1 cellular context compared by ENCODE assay signal in genomic region chr7:44772867-44773266, GRCh38.
TF ChIP-seq lines count a peak whose summit lies in the region.

No MANE protein-coding gene starts in this region.

TF ChIP-seq in WTC11, 78 proteins besides CTCF, POLR2A, EP300 and RAD21:
- TF ChIP-seq, protein P1, sequence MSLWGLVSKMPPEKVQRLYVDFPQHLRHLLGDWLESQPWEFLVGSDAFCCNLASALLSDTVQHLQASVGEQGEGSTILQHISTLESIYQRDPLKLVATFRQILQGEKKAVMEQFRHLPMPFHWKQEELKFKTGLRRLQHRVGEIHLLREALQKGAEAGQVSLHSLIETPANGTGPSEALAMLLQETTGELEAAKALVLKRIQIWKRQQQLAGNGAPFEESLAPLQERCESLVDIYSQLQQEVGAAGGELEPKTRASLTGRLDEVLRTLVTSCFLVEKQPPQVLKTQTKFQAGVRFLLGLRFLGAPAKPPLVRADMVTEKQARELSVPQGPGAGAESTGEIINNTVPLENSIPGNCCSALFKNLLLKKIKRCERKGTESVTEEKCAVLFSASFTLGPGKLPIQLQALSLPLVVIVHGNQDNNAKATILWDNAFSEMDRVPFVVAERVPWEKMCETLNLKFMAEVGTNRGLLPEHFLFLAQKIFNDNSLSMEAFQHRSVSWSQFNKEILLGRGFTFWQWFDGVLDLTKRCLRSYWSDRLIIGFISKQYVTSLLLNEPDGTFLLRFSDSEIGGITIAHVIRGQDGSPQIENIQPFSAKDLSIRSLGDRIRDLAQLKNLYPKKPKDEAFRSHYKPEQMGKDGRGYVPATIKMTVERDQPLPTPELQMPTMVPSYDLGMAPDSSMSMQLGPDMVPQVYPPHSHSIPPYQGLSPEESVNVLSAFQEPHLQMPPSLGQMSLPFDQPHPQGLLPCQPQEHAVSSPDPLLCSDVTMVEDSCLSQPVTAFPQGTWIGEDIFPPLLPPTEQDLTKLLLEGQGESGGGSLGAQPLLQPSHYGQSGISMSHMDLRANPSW (CRISPR knock-in tag; conservative IDR thresholded peaks at IDR 0.05; ENCODE audit: low read depth): no peak
- no peak for TF ChIP-seq SMAD4 (CRISPR knock-in tag; IDR thresholded peaks at IDR 0.05)
- TF ChIP-seq E2F5 (CRISPR knock-in tag; IDR thresholded peaks at IDR 0.05): no peak
- TF ChIP-seq USF2 (CRISPR knock-in tag; IDR thresholded peaks at IDR 0.05): no peak
- no peak for TF ChIP-seq RORB (CRISPR knock-in tag; IDR thresholded peaks at IDR 0.05)
- no peak for TF ChIP-seq NR1H2 (CRISPR knock-in tag; IDR thresholded peaks at IDR 0.05)
- TF ChIP-seq SP1 (CRISPR knock-in tag; conservative IDR thresholded peaks at IDR 0.05): no peak
- TF ChIP-seq JAZF1 (CRISPR knock-in tag; IDR thresholded peaks at IDR 0.05): no peak
- TF ChIP-seq SOX15 (CRISPR knock-in tag; IDR thresholded peaks at IDR 0.05): no peak
- no peak for TF ChIP-seq OVOL2 (CRISPR knock-in tag; IDR thresholded peaks at IDR 0.05; ENCODE audit: borderline replicate concordance)
- TF ChIP-seq ZNF317 (CRISPR knock-in tag; IDR thresholded peaks at IDR 0.05; ENCODE audit: borderline replicate concordance, low read depth): no peak
- no peak for TF ChIP-seq ZBTB43 (CRISPR knock-in tag; IDR thresholded peaks at IDR 0.05)
- TF ChIP-seq CDX4 (CRISPR knock-in tag; IDR thresholded peaks at IDR 0.05; ENCODE audit: borderline replicate concordance): no peak
- TF ChIP-seq ZSCAN18 (CRISPR knock-in tag; IDR thresholded peaks at IDR 0.05): no peak
- no peak for TF ChIP-seq USF1 (CRISPR knock-in tag; IDR thresholded peaks at IDR 0.05)
- TF ChIP-seq PRRX2 (CRISPR knock-in tag; IDR thresholded peaks at IDR 0.05): no peak
- no peak for TF ChIP-seq E2F1 (CRISPR knock-in tag; IDR thresholded peaks at IDR 0.05)
- no peak for TF ChIP-seq E2F4 (CRISPR knock-in tag; IDR thresholded peaks at IDR 0.05; ENCODE audit: borderline replicate concordance, low read depth)
- no peak for TF ChIP-seq ZNF138 (CRISPR knock-in tag; conservative IDR thresholded peaks at IDR 0.05)
- TF ChIP-seq, protein P2, sequence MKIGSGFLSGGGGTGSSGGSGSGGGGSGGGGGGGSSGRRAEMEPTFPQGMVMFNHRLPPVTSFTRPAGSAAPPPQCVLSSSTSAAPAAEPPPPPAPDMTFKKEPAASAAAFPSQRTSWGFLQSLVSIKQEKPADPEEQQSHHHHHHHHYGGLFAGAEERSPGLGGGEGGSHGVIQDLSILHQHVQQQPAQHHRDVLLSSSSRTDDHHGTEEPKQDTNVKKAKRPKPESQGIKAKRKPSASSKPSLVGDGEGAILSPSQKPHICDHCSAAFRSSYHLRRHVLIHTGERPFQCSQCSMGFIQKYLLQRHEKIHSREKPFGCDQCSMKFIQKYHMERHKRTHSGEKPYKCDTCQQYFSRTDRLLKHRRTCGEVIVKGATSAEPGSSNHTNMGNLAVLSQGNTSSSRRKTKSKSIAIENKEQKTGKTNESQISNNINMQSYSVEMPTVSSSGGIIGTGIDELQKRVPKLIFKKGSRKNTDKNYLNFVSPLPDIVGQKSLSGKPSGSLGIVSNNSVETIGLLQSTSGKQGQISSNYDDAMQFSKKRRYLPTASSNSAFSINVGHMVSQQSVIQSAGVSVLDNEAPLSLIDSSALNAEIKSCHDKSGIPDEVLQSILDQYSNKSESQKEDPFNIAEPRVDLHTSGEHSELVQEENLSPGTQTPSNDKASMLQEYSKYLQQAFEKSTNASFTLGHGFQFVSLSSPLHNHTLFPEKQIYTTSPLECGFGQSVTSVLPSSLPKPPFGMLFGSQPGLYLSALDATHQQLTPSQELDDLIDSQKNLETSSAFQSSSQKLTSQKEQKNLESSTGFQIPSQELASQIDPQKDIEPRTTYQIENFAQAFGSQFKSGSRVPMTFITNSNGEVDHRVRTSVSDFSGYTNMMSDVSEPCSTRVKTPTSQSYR (CRISPR knock-in tag; IDR thresholded peaks at IDR 0.05): no peak
